1 cellular context compared by ENCODE assay signal in genomic region chr9:37676411-37676830, GRCh38.
TF ChIP-seq lines count a peak whose summit lies in the region.

No MANE protein-coding gene starts in this region.

TF ChIP-seq in GM23338, 12 proteins besides CTCF, POLR2A, EP300 and RAD21 (continued from another document):
- TF ChIP-seq REST (IDR thresholded peaks at IDR 0.05; ENCODE audit: unreplicated experiment) (no peak), STAT1 (IDR thresholded peaks at IDR 0.05; ENCODE audit: unreplicated experiment) (no peak), EZH2 (IDR thresholded peaks at IDR 0.05; ENCODE audit: low read depth, unreplicated experiment) (no peak), ZNF331 (CRISPR knock-in tag; IDR thresholded peaks at IDR 0.05; ENCODE audit: low read depth) (no peak), POLR2AphosphoS5 (IDR thresholded peaks at IDR 0.05; ENCODE audit: low read depth) (no peak), ETS1 (IDR thresholded peaks at IDR 0.05) (no peak)
